Comparison of ENCODE assay signal across 9 cellular contexts in the genomic region with DNA sequence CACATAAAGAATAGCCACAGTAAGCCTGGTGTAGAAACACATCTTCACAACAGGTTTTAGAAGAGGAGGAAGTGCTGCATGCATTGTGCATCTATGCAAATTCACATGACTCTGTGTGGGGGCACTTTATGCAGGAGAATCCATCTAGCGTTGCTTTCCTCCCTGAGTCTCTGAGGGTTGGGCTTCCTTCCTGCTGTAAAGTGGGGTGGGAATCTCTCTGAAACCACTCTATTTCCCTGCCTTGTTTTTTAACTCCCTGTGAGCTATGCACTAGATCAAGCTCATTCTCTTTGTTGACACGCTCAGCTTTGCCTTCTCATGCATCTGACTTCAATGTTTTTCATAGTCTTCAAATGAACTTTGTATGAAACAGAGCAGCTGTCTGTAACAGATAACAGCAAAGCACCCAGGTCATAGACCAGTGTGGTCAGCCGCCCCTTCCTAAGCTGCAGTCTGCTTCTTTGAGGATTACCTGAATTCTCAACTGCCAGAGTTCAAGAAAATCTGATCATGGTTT.
DNase-seq lines count a peak whose midpoint lies in the region; ATAC-seq and TF ChIP-seq lines count a peak whose summit lies in the region.
"Had no signal": no experiment of that assay in that cellular context is flagged by ENCODE, and none has a peak within 500 bp of the region (broad histone marks: within the 10 kb centered on the region; RNA-seq: fewer than 3 reads in every experiment).

No MANE protein-coding gene starts in this region.

- H3T11ph ChIP-seq in H9 (ENCODE audit: low read length) = no peak overlapping the region

- no peak overlapping the region for H3K4me3 Mint-ChIP-seq in H9

- intact Hi-C loops in dorsolateral prefrontal cortex (cut with DNase I) (no loop called here), testis (cut with DNase I; ENCODE audit: low total_unique reads) (no loop called here)

- no peak overlapping the region for H2BK120ac ChIP-seq in H9 (ENCODE audit: low read depth, low read length, poor library complexity, severe bottlenecking)

- H4K5ac ChIP-seq in H9 (ENCODE audit: insufficient read length, low read depth, low read length) = no peak overlapping the region

- no peaks in the 10 kb centered on the region for H3K36me3 ChIP-seq in testis (ENCODE audit: low read depth, missing control alignments)

- no peak overlapping the region for H2BK12ac ChIP-seq in H9 (ENCODE audit: insufficient read length, low read depth, low read length)

- H3K14ac ChIP-seq in H9 (ENCODE audit: insufficient read depth, low read length) = no peak overlapping the region

- TF ChIP-seq POLR2A in testis (IDR thresholded peaks at IDR 0.05) = no peak

- WGBS in H9 (ENCODE audit: extremely low coverage, insufficient read length, low lambda C conversion rate) = no CpG with 5 or more reads among the region's 3 CpGs
- 28 to 46% methylated on average over 3 of the region's 3 CpGs for WGBS in testis, 2 donors

- H3K23me2 ChIP-seq in H9 (ENCODE audit: insufficient read length, low read depth, low read length, poor library complexity, severe bottlenecking) = no peaks in the 10 kb centered on the region

- no peak overlapping the region for H2BK15ac ChIP-seq in H9 (ENCODE audit: low read depth, low read length)

- DNase-seq in H9 (no peak), NCI-H526 (lab: John Stamatoyannopoulos, UW) (peak; percentile 81 to 87), glomerular visceral epithelial cell (ENCODE audit: extremely low spot score) (peak; percentile 42), NCI-H2029 (lab: John Stamatoyannopoulos, UW) (no peak), dorsolateral prefrontal cortex (no peak), testis (no peak), mesenteric fat pad (ENCODE audit: low spot score) (no peak)

- no peaks in the 10 kb centered on the region for H3K36me3 Mint-ChIP-seq in H9 (ENCODE audit: insufficient read depth in 1 of 3, low read depth in 3 of 3)

- no peaks in the 10 kb centered on the region for H3K79me1 ChIP-seq in H9 (ENCODE audit: insufficient read depth, low read depth, low read length, poor library complexity, severe bottlenecking)

- H3K4me3 ChIP-seq in dorsolateral prefrontal cortex = no peak overlapping the region
- no peak overlapping the region for H3K4me3 ChIP-seq in testis

- H3K27me3 ChIP-seq in H9 (ENCODE audit: insufficient read depth, low read length) (no peaks in the 10 kb centered on the region), dorsolateral prefrontal cortex (peaks cover 0 to 11% (median 0%) of the 10 kb centered on the region in 45 donors), testis (no peaks in the 10 kb centered on the region)

- no peak overlapping the region for H3K56ac ChIP-seq in H9 (ENCODE audit: insufficient read length, low read depth, low read length)

- H3K4me1 Mint-ChIP-seq in H9 = peaks cover 12 to 14% of the 10 kb centered on the region in 2 experiments

- no peaks in the 10 kb centered on the region for H3K79me2 ChIP-seq in H9 (ENCODE audit: insufficient read depth, low read length)

- H2BK5ac ChIP-seq in H9 (ENCODE audit: insufficient read length, low read length) = no peak overlapping the region

- H2AFZ ChIP-seq in H9 (ENCODE audit: low read length) = peak overlapping the region; percentile 2

- H3K9me3 ChIP-seq in H9 (ENCODE audit: control insufficient read depth, low read depth, low read length) (no peaks in the 10 kb centered on the region), testis (no peaks in the 10 kb centered on the region)

- no peak overlapping the region for H4K8ac ChIP-seq in H9 (replicated peaks; ENCODE audit: insufficient read length, low read depth, low read length)

- H2BK20ac ChIP-seq in H9 (ENCODE audit: low read depth, low read length, poor library complexity, severe bottlenecking) = no peak overlapping the region

- no peak overlapping the region for H3K4ac ChIP-seq in H9 (ENCODE audit: low read depth, low read length)

- no peaks in the 10 kb centered on the region for H3K9me3 Mint-ChIP-seq in H9

- H3K4me2 ChIP-seq in H9 (ENCODE audit: insufficient read depth, insufficient read length, low read length) = no peak overlapping the region

- H3K23ac ChIP-seq in H9 (ENCODE audit: insufficient read length, low read depth, low read length) = no peak overlapping the region

- H3K27ac ChIP-seq in H9 (ENCODE audit: insufficient read length, low read depth, low read length) (no peak overlapping the region), dorsolateral prefrontal cortex (no peak overlapping the region), testis (no peak overlapping the region)
- H3K27ac ChIP-seq: epithelial cell of prostate had no signal

- H3K4me1 ChIP-seq in H9 (ENCODE audit: insufficient read depth, low read length) (peaks cover 5% of the 10 kb centered on the region; the same call in 1 of the 2 replicates), testis (peaks cover 3% of the 10 kb centered on the region)

- no peaks in the 10 kb centered on the region for H3K27me3 Mint-ChIP-seq in H9 (ENCODE audit: low read depth)

- peak overlapping the region in 1 of 3 experiments; percentile 32; a peak in 2 of 7 replicates for H3K27ac Mint-ChIP-seq in H9

- H3K9ac ChIP-seq in H9 (ENCODE audit: extremely low read depth, insufficient read length, low read length) = no peak overlapping the region

- no peak overlapping the region for H3K18ac ChIP-seq in H9 (ENCODE audit: insufficient read length, low read depth, low read length)

- ATAC-seq in GM18867 (IDR thresholded peaks at IDR 0.05; ENCODE audit: unreplicated experiment) = peak; percentile 95

- H4K91ac ChIP-seq in H9 (ENCODE audit: insufficient read length, low read depth, low read length) = no peak overlapping the region

- H2AK5ac ChIP-seq in H9 (ENCODE audit: insufficient read length, low read length) = no peak overlapping the region

- TF ChIP-seq CTCF in H9 (conservative IDR thresholded peaks at IDR 0.05) = no peak
- no peak for TF ChIP-seq CTCF in dorsolateral prefrontal cortex (IDR thresholded peaks at IDR 0.05 in 54 of 56, conservative IDR thresholded peaks at IDR 0.05 in 2 of 56; ENCODE audit: low read depth in 1 of 56, partially characterized antibody in 56 of 56)
- TF ChIP-seq CTCF in testis (IDR thresholded peaks at IDR 0.05) = no peak

- no peaks in the 10 kb centered on the region for H4K20me1 ChIP-seq in H9 (ENCODE audit: control insufficient read depth, insufficient read depth, insufficient read length)

Comparison
In these comparisons a context has a peak if more than half of its experiments do, and no peak if none do; other contexts are left out.
1. DNase-seq: peak in NCI-H526 (2 of 2) and glomerular visceral epithelial cell (single experiment); none in H9 (single experiment), NCI-H2029 (single experiment), dorsolateral prefrontal cortex (0 of 10), testis (single experiment) and mesenteric fat pad (single experiment).